Comparison of ENCODE assay signal across 8 cellular contexts in genomic region chr10:95246582-95247051, GRCh38. TPM values are rescaled to one million over a fixed set of nuclear protein-coding genes. Genes with fewer than 3 reads are reported as not detected.
DNase-seq lines count a peak whose midpoint lies in the region; ATAC-seq, FAIRE-seq and TF ChIP-seq lines count a peak whose summit lies in the region.

No MANE protein-coding gene starts in this region.

- H3K9me3 Mint-ChIP-seq in immature natural killer cell = no peaks in the 10 kb centered on the region

- no peak overlapping the region for H3K4me3 Mint-ChIP-seq in immature natural killer cell

- H3K27ac Mint-ChIP-seq in immature natural killer cell = no peak overlapping the region

- TF ChIP-seq POLR2A in GM12891 (IDR thresholded peaks at IDR 0.05; ENCODE audit: low read depth, low read length) = no peak

- H3K4me1 Mint-ChIP-seq in immature natural killer cell = peaks cover 0 to 7% of the 10 kb centered on the region in 2 donors

- in situ Hi-C loops in astrocyte of the cerebellum (cut with HindIII; ENCODE audit: low sequenced_read_pairs) = no loop called here

- peak; percentile 69 for TF ChIP-seq CTCF in LNCaP clone FGC (IDR thresholded peaks at IDR 0.05; ENCODE audit: control insufficient read depth, extremely low read depth, insufficient read depth)
- TF ChIP-seq CTCF in astrocyte of the cerebellum (IDR thresholded peaks at IDR 0.05; ENCODE audit: low read depth, low read length, missing control alignments) = peak; percentile 78

- FAIRE-seq in GM12891 (lab: Jason Lieb, UNC) = peak; percentile 80

- H3K36me3 Mint-ChIP-seq in immature natural killer cell = peaks cover 0 to 4% (median 3%) of the 10 kb centered on the region in 3 donors

- peaks cover 0 to 2% (median 2%) of the 10 kb centered on the region in 3 donors for H3K27me3 Mint-ChIP-seq in immature natural killer cell (ENCODE audit: low read depth in 3 of 3)

- no peak for ATAC-seq in HG02588 (IDR thresholded peaks at IDR 0.05; ENCODE audit: unreplicated experiment)

- H3K4me3 ChIP-seq in LNCaP clone FGC (ENCODE audit: low read depth, low read length) (no peak overlapping the region), astrocyte of the cerebellum (ENCODE audit: low read depth, low read length) (no peak overlapping the region)

- DNase-seq in AG08395 (ENCODE audit: low spot score) (peak; percentile 71), GM12891 (ENCODE audit: insufficient read length, low spot score) (no peak), LNCaP clone FGC (ENCODE audit: low read depth) (peak; percentile 22), T-helper 1 cell (peak; percentile 6 to 54 (median 24)), astrocyte of the cerebellum (ENCODE audit: low read depth) (peak; percentile 68), immature natural killer cell (peak; percentile 44 to 64 (median 60))
- DNase-seq in stimulated activated CD4-positive, alpha-beta T cell treated with anti-CD3 and anti-CD28 coated beads, Interleukin-1b, Interleukin-23, amount 100 ng/mL, for 24 hours (ENCODE audit: low read depth in 4 of 4, low spot score in 1 of 4) = peak; percentile 38 to 52 (median 40)

TF ChIP-seq in GM12891, 5 proteins besides CTCF, POLR2A, EP300 and RAD21:
- no peak for TF ChIP-seq SPI1 (IDR thresholded peaks at IDR 0.05; ENCODE audit: low read depth, low read length)
- TF ChIP-seq POU2F2 (IDR thresholded peaks at IDR 0.05; ENCODE audit: low read depth, low read length) = 0 out of 2 replicates have a peak, but pooled peaks have one; percentile 54

RNA-seq across cellular contexts. Expression of gene PDLIM1, which starts 44.2 kb away (rescaled TPM):
- 569 TPM for polyA plus RNA-seq in GM12891 (2012; ENCODE audit: low read depth, missing spikeins)
- 10 to 100 TPM; 38.9 to 72.9 (median 41.2) TPM for polyA plus RNA-seq in immature natural killer cell

RNA-seq across cellular contexts. Expression of gene ACSM6, which starts 52.6 kb away (rescaled TPM):
- not detected for polyA plus RNA-seq in GM12891 (2012; ENCODE audit: low read depth, missing spikeins)
- under 1 TPM in 1 of 3 donors, not detected in 2; 0.10 TPM for polyA plus RNA-seq in immature natural killer cell
